8 cellular contexts compared by ENCODE assay signal in the genomic region with DNA sequence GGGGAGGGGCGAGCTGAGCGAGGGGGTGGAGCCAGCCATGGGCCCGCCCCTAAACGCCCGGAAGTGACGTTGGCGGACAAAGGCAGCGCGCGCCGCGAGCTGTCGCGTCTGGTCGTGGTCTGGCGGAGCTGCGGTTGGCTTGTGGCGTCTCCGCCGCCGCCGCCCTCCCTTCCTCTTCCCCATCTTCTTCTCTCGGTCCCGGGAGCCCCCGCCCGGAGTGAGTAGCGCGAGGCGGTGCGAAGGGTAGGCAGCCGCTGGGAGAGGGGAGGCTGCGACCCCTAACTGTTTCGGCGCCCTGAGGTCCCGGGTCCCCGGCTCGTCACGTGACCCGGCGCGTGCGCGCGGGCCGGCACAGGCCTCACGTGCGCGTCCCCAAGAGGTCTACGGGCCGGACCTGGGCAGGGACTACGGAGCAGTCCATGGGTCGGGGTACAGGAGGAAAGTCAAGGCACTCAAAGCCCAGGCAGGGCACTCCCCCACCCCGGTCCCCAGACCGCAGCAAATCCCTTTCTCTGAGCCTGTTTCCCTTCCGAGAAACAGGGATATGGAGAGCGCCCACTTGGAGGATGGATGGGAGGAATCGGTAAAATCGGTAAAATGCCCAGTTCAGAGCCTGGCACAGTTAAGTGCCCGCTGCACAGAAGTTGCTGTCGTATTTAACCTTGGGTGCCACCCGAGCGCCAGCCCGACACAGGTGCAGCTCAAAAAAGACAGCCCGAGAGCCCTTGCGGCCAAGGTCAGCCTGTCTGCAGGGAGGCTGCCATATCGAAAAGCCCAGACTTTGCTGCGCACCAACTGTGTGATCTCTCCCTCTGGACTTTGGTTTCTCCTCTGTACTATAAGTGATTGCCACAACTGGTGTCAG. TPM values are rescaled to one million over a fixed set of nuclear protein-coding genes. Genes with fewer than 3 reads are reported as not detected.
DNase-seq lines count a peak whose midpoint lies in the region; ATAC-seq and TF ChIP-seq lines count a peak whose summit lies in the region.

A gene with protein sequence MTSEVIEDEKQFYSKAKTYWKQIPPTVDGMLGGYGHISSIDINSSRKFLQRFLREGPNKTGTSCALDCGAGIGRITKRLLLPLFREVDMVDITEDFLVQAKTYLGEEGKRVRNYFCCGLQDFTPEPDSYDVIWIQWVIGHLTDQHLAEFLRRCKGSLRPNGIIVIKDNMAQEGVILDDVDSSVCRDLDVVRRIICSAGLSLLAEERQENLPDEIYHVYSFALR (plus strand): TSS at position 85 of the 865 bp plus-strand sequence. CDS start 6,541 bp downstream, outside the sequence.

- H3K27ac ChIP-seq in coronary artery, result peak within 1 kb of the TSS; percentile 90 to 95

- H3K36me3 Mint-ChIP-seq in activated CD4-positive, alpha-beta T cell treated with anti-CD3 and anti-CD28 coated beads, Interleukin-2, amount 10 ng/mL, durations not matched to agents 24 days and 14 days (ENCODE audit: low read depth), result peaks cover 13% of the 10 kb centered on the region

- intact Hi-C loops in activated CD4-positive, alpha-beta T cell treated with anti-CD3 and anti-CD28 coated beads, Interleukin-2, amount 10 ng/mL, durations not matched to agents 24 days and 14 days (cut with micrococcal nuclease), result loop anchor here (1.0 to 5.0 kb wide), 3 partner anchors 14 to 1074 kb away; partner anchors contain the start of gene SPTAN1

- H3K27me3 Mint-ChIP-seq in activated CD4-positive, alpha-beta T cell treated with anti-CD3 and anti-CD28 coated beads, Interleukin-2, amount 10 ng/mL, durations not matched to agents 24 days and 14 days, result peaks cover 7% of the 10 kb centered on the region

- ATAC-seq in GM19025 (IDR thresholded peaks at IDR 0.05; ENCODE audit: low read depth, unreplicated experiment) (peak; percentile 71), HG03342 (IDR thresholded peaks at IDR 0.05; ENCODE audit: unreplicated experiment) (peak; percentile 70), left lobe of liver (peak; percentile 88)

- no peak for TF ChIP-seq CTCF in coronary artery (IDR thresholded peaks at IDR 0.05)

- H3K4me3 ChIP-seq in coronary artery, result peak within 1 kb of the TSS; percentile 79

- H3K27ac Mint-ChIP-seq in activated CD4-positive, alpha-beta T cell treated with anti-CD3 and anti-CD28 coated beads, Interleukin-2, amount 10 ng/mL, durations not matched to agents 24 days and 14 days, result peak within 1 kb of the TSS; percentile 93

- H3K4me3 Mint-ChIP-seq in activated CD4-positive, alpha-beta T cell treated with anti-CD3 and anti-CD28 coated beads, Interleukin-2, amount 10 ng/mL, durations not matched to agents 24 days and 14 days, result peak within 1 kb of the TSS; percentile 83

- H3K4me1 Mint-ChIP-seq in activated CD4-positive, alpha-beta T cell treated with anti-CD3 and anti-CD28 coated beads, Interleukin-2, amount 10 ng/mL, durations not matched to agents 24 days and 14 days, result peaks cover 34% of the 10 kb centered on the region

- no peaks in the 10 kb centered on the region for H3K9me3 Mint-ChIP-seq in activated CD4-positive, alpha-beta T cell treated with anti-CD3 and anti-CD28 coated beads, Interleukin-2, amount 10 ng/mL, durations not matched to agents 24 days and 14 days

- peak; percentile 94 for DNase-seq in AG20443 (ENCODE audit: low spot score)
- DNase-seq in NCI-H446 treated with DMSO at 0.1 percent for 48 hours (lab: John Stamatoyannopoulos, UW), result peak; percentile 20
- peak; percentile 97 for DNase-seq in activated CD4-positive, alpha-beta T cell treated with anti-CD3 and anti-CD28 coated beads, Interleukin-2, amount 10 ng/mL, durations not matched to agents 24 days and 14 days
- DNase-seq in coronary artery (ENCODE audit: low spot score), result peak; percentile 91
- DNase-seq in left lobe of liver (ENCODE audit: low spot score), result peak; percentile 92
- DNase-seq in stimulated activated CD4-positive, alpha-beta T cell treated with anti-CD3 and anti-CD28 coated beads, Interleukin-2, amount 100 ng/mL, for 4 hours (ENCODE audit: low read depth), result peak; percentile 83

RNA-seq across cellular contexts. Expression of the gene that starts here (rescaled TPM):
- total RNA-seq in activated CD4-positive, alpha-beta T cell treated with anti-CD3 and anti-CD28 coated beads, Interleukin-2, amount 10 ng/mL, durations not matched to agents 24 days and 14 days, result 72.0 and 72.4 TPM in 2 replicates
- total RNA-seq in left lobe of liver, result 19.9 TPM

Comparison
In these comparisons a context has a peak if more than half of its experiments do, and no peak if none do; other contexts are left out.
1. Peak in every context shown above with its lines: DNase-seq, ATAC-seq, H3K4me3 ChIP-seq and H3K27ac ChIP-seq.
2. DNase-seq: peak in every context shown above with its lines; median percentile 97 in activated CD4-positive, alpha-beta T cell treated with anti-CD3 and anti-CD28 coated beads, Interleukin-2, amount 10 ng/mL, durations not matched to agents 24 days and 14 days; 94 in AG20443; 92 in left lobe of liver; 91 in coronary artery; 83 in stimulated activated CD4-positive, alpha-beta T cell treated with anti-CD3 and anti-CD28 coated beads, Interleukin-2, amount 100 ng/mL, for 4 hours; 20 in NCI-H446 treated with DMSO at 0.1 percent for 48 hours.